11 cellular contexts compared by ENCODE assay signal in genomic region chr1:174157157-174157806, GRCh38. TPM values are rescaled to one million over a fixed set of nuclear protein-coding genes. Genes with fewer than 3 reads are reported as not detected.
DNase-seq lines count a peak whose midpoint lies in the region; ATAC-seq, FAIRE-seq and TF ChIP-seq lines count a peak whose summit lies in the region.
"Had no signal": no experiment of that assay in that cellular context is flagged by ENCODE, and none has a peak within 500 bp of the region (broad histone marks: within the 10 kb centered on the region; RNA-seq: fewer than 3 reads in every experiment).

No MANE protein-coding gene starts in this region.

- ATAC-seq in GM18907 (IDR thresholded peaks at IDR 0.05; ENCODE audit: unreplicated experiment) (peak; percentile 65), HG02571 (IDR thresholded peaks at IDR 0.05; ENCODE audit: unreplicated experiment) (peak; percentile 37), omental fat pad (ENCODE audit: low FRiP score) (no peak)
- ATAC-seq: HCT116 had no signal

- H3K9ac ChIP-seq in MM.1S (ENCODE audit: low read length), result no peak overlapping the region

- peak; percentile 61 for DNase-seq in MM.1S
- no peak for DNase-seq in cerebellar cortex (ENCODE audit: low spot score)
- DNase-seq in cortex of kidney (lab: John Stamatoyannopoulos, UW), result no peak
- DNase-seq in NCI-H748 (lab: John Stamatoyannopoulos, UW; ENCODE audit: unreplicated experiment), result no peak
- DNase-seq in omental fat pad (ENCODE audit: low spot score), result no peak

- no peaks in the 10 kb centered on the region for H3K9me3 ChIP-seq in MM.1S (replicated peaks; ENCODE audit: insufficient read depth, low read length)
- H3K9me3 ChIP-seq: SJSA1 had no signal

- H3F3A ChIP-seq in MM.1S (ENCODE audit: insufficient read depth, low read length), result peaks cover 35% of the 10 kb centered on the region

- no peak for TF ChIP-seq CTCF in MM.1S (IDR thresholded peaks at IDR 0.05; ENCODE audit: low read length)
- TF ChIP-seq CTCF in omental fat pad (IDR thresholded peaks at IDR 0.05), result no peak

- no peaks in the 10 kb centered on the region for H3K27me3 ChIP-seq in MM.1S (replicated peaks; ENCODE audit: insufficient read depth, low read length)
- H3K27me3 ChIP-seq: SJSA1 had no signal

- H4K20me1 ChIP-seq in MM.1S (ENCODE audit: insufficient read depth, low read length), result no peaks in the 10 kb centered on the region

- H3K4me3 ChIP-seq in MM.1S (ENCODE audit: low read length), result no peak overlapping the region
- H3K4me3 ChIP-seq: lung, SJSA1 had no signal

- H3K4me2 ChIP-seq in MM.1S (ENCODE audit: low read depth, low read length), result peak overlapping the region; percentile 8

- no peak overlapping the region for H2AFZ ChIP-seq in MM.1S (ENCODE audit: low read length)

- H3K27ac ChIP-seq in MM.1S (ENCODE audit: low read length), result peak overlapping the region; percentile 6; the same call in 1 of the 2 replicates
- H3K27ac ChIP-seq: SJSA1 had no signal

- H3K79me2 ChIP-seq in MM.1S (ENCODE audit: low read length), result peaks cover 22% of the 10 kb centered on the region

- peak; percentile 30 for FAIRE-seq in islet of Langerhans (lab: Jason Lieb, UNC)

- no peaks in the 10 kb centered on the region for H3K9me2 ChIP-seq in MM.1S (replicated peaks; ENCODE audit: insufficient read depth, low read length)

- peaks cover 26% of the 10 kb centered on the region for H3K4me1 ChIP-seq in MM.1S (ENCODE audit: low read length)

- no peaks in the 10 kb centered on the region for H3K36me3 ChIP-seq in MM.1S (replicated peaks; ENCODE audit: insufficient read depth, low read length)
- H3K36me3 ChIP-seq: SJSA1 had no signal

RNA-seq across cellular contexts. Expression of gene RABGAP1L, which starts 2.0 kb away (rescaled TPM):
- 10 to 100 TPM; 31.7 to 49.7 (median 34.3) TPM for total RNA-seq in omental fat pad
